Comparison of ENCODE assay signal across 2 cellular contexts in genomic region chr21:41868062-41868710, GRCh38.
TF ChIP-seq lines count a peak whose summit lies in the region.

No MANE protein-coding gene starts in this region.

TF ChIP-seq in SK-N-SH treated with all-trans-retinoic acid at 6 μM for 48 hours, 23 proteins besides CTCF, POLR2A, EP300 and RAD21 (continued from another document):
- no peak for TF ChIP-seq PATZ1 (CRISPR knock-in tag; IDR thresholded peaks at IDR 0.05; ENCODE audit: borderline replicate concordance)
- no peak for TF ChIP-seq TOX (CRISPR knock-in tag; IDR thresholded peaks at IDR 0.05; ENCODE audit: borderline replicate concordance)
- no peak for TF ChIP-seq POU6F1 (CRISPR knock-in tag; IDR thresholded peaks at IDR 0.05; ENCODE audit: borderline replicate concordance, low read depth)
- no peak for TF ChIP-seq GLIS3 (CRISPR knock-in tag; IDR thresholded peaks at IDR 0.05)
- no peak for TF ChIP-seq ZNF8 (CRISPR knock-in tag; IDR thresholded peaks at IDR 0.05)
- TF ChIP-seq ISL1 (CRISPR knock-in tag; IDR thresholded peaks at IDR 0.05): no peak
- TF ChIP-seq ZNF70 (CRISPR knock-in tag; IDR thresholded peaks at IDR 0.05): no peak
- no peak for TF ChIP-seq ARNTL (CRISPR knock-in tag; IDR thresholded peaks at IDR 0.05; ENCODE audit: borderline replicate concordance, low read depth)
- no peak for TF ChIP-seq ZFP30 (CRISPR knock-in tag; IDR thresholded peaks at IDR 0.05)
- TF ChIP-seq ZNF565 (CRISPR knock-in tag; conservative IDR thresholded peaks at IDR 0.05; ENCODE audit: low read depth): no peak
- no peak for TF ChIP-seq SNAI2 (CRISPR knock-in tag; IDR thresholded peaks at IDR 0.05)
- TF ChIP-seq CREB5 (CRISPR knock-in tag; IDR thresholded peaks at IDR 0.05; ENCODE audit: low read depth): no peak
- TF ChIP-seq ZC3H10 (CRISPR knock-in tag; IDR thresholded peaks at IDR 0.05): no peak
- no peak for TF ChIP-seq TCF4 (CRISPR knock-in tag; IDR thresholded peaks at IDR 0.05; ENCODE audit: borderline replicate concordance)
- no peak for TF ChIP-seq OSR1 (CRISPR knock-in tag; IDR thresholded peaks at IDR 0.05)
- TF ChIP-seq CSRNP3 (CRISPR knock-in tag; IDR thresholded peaks at IDR 0.05): no peak
- no peak for TF ChIP-seq PPARA (CRISPR knock-in tag; IDR thresholded peaks at IDR 0.05; ENCODE audit: borderline replicate concordance)
- no peak for TF ChIP-seq RARB (CRISPR knock-in tag; IDR thresholded peaks at IDR 0.05)

TF ChIP-seq in SK-N-SH, 30 proteins besides CTCF, POLR2A, EP300 and RAD21 (continued from another document):
- no peak for TF ChIP-seq FOSL2 (IDR thresholded peaks at IDR 0.05; ENCODE audit: borderline replicate concordance, low read depth)
- TF ChIP-seq IRF3 (IDR thresholded peaks at IDR 0.05; ENCODE audit: low read depth, low read length): no peak
- TF ChIP-seq CHD2 (IDR thresholded peaks at IDR 0.05; ENCODE audit: low read length, partially characterized antibody): no peak
- no peak for TF ChIP-seq FOXM1 (IDR thresholded peaks at IDR 0.05; ENCODE audit: low read depth)
- no peak for TF ChIP-seq JUND (IDR thresholded peaks at IDR 0.05)
- TF ChIP-seq MEF2A (IDR thresholded peaks at IDR 0.05; ENCODE audit: borderline replicate concordance, low read depth): no peak
- TF ChIP-seq USF1 (IDR thresholded peaks at IDR 0.05; ENCODE audit: borderline replicate concordance, low read depth): no peak
- no peak for TF ChIP-seq NFIC (IDR thresholded peaks at IDR 0.05; ENCODE audit: borderline replicate concordance)
